15 cellular contexts compared by ENCODE assay signal in the genomic region with DNA sequence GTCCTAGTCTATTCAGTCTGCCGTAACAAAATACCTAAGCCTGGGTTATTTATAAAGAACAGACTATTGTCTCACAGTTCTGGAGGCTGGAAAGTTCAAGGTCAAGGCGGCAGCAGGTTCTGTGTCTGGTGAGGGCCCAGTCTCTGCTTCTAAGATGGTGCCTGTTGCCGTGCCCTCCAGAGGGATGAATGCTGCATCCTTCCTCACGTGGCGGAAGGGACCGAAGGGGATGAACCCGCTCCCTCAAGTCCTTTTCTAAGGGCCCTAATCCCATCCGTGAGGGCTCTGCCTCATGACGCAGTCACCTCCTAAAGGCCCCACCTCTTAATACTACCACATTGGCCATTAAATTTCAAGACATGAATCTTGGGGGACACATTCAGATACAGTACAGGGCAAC.
A peak's percentile ranks its signal among the peaks of the same experiment; 100 is the strongest.
DNase-seq lines count a peak whose midpoint lies in the region; ATAC-seq and TF ChIP-seq lines count a peak whose summit lies in the region.
"Had no signal": no experiment of that assay in that cellular context is flagged by ENCODE, and none has a peak within 500 bp of the region (broad histone marks: within the 10 kb centered on the region; RNA-seq: fewer than 3 reads in every experiment).

No MANE protein-coding gene starts in this region.

- H3K27me3 ChIP-seq in BLaER1 (no peaks in the 10 kb centered on the region), RWPE2 (ENCODE audit: insufficient read depth, poor library complexity, severe bottlenecking) (no peaks in the 10 kb centered on the region), spleen (replicated peaks in 1 of 7) (peaks cover 0 to 9% (median 0%) of the 10 kb centered on the region in 7 donors)
- H3K27me3 ChIP-seq: BE2C had no signal

- TF ChIP-seq CTCF in RWPE2 (IDR thresholded peaks at IDR 0.05; ENCODE audit: poor library complexity, severe bottlenecking) (no peak), neural crest cell (conservative IDR thresholded peaks at IDR 0.05) (no peak), spleen (IDR thresholded peaks at IDR 0.05 in 8 of 11, conservative IDR thresholded peaks at IDR 0.05 in 3 of 11) (no peak)

- POLR2A ChIA-PET in activated CD4-positive, alpha-beta T cell treated with anti-CD3 and anti-CD28 coated beads, Interleukin-2, amount 10 ng/mL, durations not matched to agents 7 days and 5 days (lab: Charles Lee) = no interaction called here

- CTCF ChIA-PET in activated CD4-positive, alpha-beta T cell treated with anti-CD3 and anti-CD28 coated beads, Interleukin-2, amount 10 ng/mL, durations not matched to agents 7 days and 5 days (lab: Charles Lee) = no interaction called here

- ATAC-seq in RWPE2 (ENCODE audit: low read depth) = no peak

- H3K36me3 ChIP-seq in BLaER1 (no peaks in the 10 kb centered on the region), RWPE2 (ENCODE audit: low read depth) (no peaks in the 10 kb centered on the region), spleen (no peaks in the 10 kb centered on the region)
- H3K36me3 ChIP-seq: BE2C had no signal

- H3K4me2 ChIP-seq in BLaER1 = no peak overlapping the region

- no peaks in the 10 kb centered on the region for H3K36me3 Mint-ChIP-seq in neural crest cell (ENCODE audit: low read depth)
- H3K36me3 Mint-ChIP-seq in activated CD4-positive, alpha-beta T cell treated with anti-CD3 and anti-CD28 coated beads, Interleukin-2, amount 10 ng/mL, durations not matched to agents 7 days and 5 days (ENCODE audit: low read depth) = peaks cover 3% of the 10 kb centered on the region
- H3K36me3 Mint-ChIP-seq: IgD-negative memory B cell had no signal

- H3K27ac Mint-ChIP-seq in neural crest cell (ENCODE audit: unreplicated experiment) = peak overlapping the region; percentile 23
- no peak overlapping the region for H3K27ac Mint-ChIP-seq in activated CD4-positive, alpha-beta T cell treated with anti-CD3 and anti-CD28 coated beads, Interleukin-2, amount 10 ng/mL, durations not matched to agents 7 days and 5 days
- H3K27ac Mint-ChIP-seq: CD4-positive, alpha-beta T cell; IgD-negative memory B cell had no signal

- no peaks in the 10 kb centered on the region for H4K20me1 ChIP-seq in BLaER1

- H3K4me1 Mint-ChIP-seq in neural crest cell = peaks cover 63% of the 10 kb centered on the region
- peaks cover 27% of the 10 kb centered on the region for H3K4me1 Mint-ChIP-seq in activated CD4-positive, alpha-beta T cell treated with anti-CD3 and anti-CD28 coated beads, Interleukin-2, amount 10 ng/mL, durations not matched to agents 7 days and 5 days

- intact Hi-C loops in spleen (cut with DNase I; ENCODE audit: low total_unique reads) = no loop called here

- WGBS in spleen, 5 donors = 93 to 98% (median 97%) methylated on average over 6 to 9 of the region's 9 CpGs

- H3K4me3 ChIP-seq in BLaER1 (no peak overlapping the region), RWPE2 (ENCODE audit: severe bottlenecking) (no peak overlapping the region), spleen (no peak overlapping the region)

- peak overlapping the region; percentile 44; the same call in 1 of the 2 replicates for H3K27ac ChIP-seq in BLaER1
- H3K27ac ChIP-seq in RWPE2 (ENCODE audit: poor library complexity, severe bottlenecking) = no peak overlapping the region
- H3K27ac ChIP-seq in spleen = no peak overlapping the region
- H3K27ac ChIP-seq: C4-2B had no signal

- no peaks in the 10 kb centered on the region for H3K9me3 ChIP-seq in BLaER1
- no peaks in the 10 kb centered on the region for H3K9me3 ChIP-seq in RWPE2 (ENCODE audit: severe bottlenecking)
- H3K9me3 ChIP-seq in spleen = no peaks in the 10 kb centered on the region
- H3K9me3 ChIP-seq: BE2C had no signal

- TF ChIP-seq POLR2A in spleen (IDR thresholded peaks at IDR 0.05) = no peak

- H3K4me1 ChIP-seq in BLaER1 (peaks cover 86% of the 10 kb centered on the region), RWPE2 (ENCODE audit: insufficient read depth, poor library complexity, severe bottlenecking) (peaks cover 1% of the 10 kb centered on the region), spleen (peaks cover 5 to 42% (median 34%) of the 10 kb centered on the region in 6 donors)

- H3K27me3 Mint-ChIP-seq in neural crest cell (ENCODE audit: low read depth) = peaks cover 3% of the 10 kb centered on the region
- no peaks in the 10 kb centered on the region for H3K27me3 Mint-ChIP-seq in activated CD4-positive, alpha-beta T cell treated with anti-CD3 and anti-CD28 coated beads, Interleukin-2, amount 10 ng/mL, durations not matched to agents 7 days and 5 days
- H3K27me3 Mint-ChIP-seq: CD4-positive, alpha-beta T cell had no signal

- H3K4me3 Mint-ChIP-seq in neural crest cell = no peak overlapping the region
- no peak overlapping the region for H3K4me3 Mint-ChIP-seq in activated CD4-positive, alpha-beta T cell treated with anti-CD3 and anti-CD28 coated beads, Interleukin-2, amount 10 ng/mL, durations not matched to agents 7 days and 5 days
- H3K4me3 Mint-ChIP-seq: CD4-positive, alpha-beta T cell; H9; IgD-negative memory B cell had no signal

- DNase-seq in RWPE2 (ENCODE audit: low spot score) = peak; percentile 55
- DNase-seq in neural crest cell (ENCODE audit: low read depth, low spot score) = no peak
- peak; percentile 51 for DNase-seq in spleen
- no peak for DNase-seq in activated CD4-positive, alpha-beta T cell treated with anti-CD3 and anti-CD28 coated beads, Interleukin-2, amount 10 ng/mL, durations not matched to agents 7 days and 5 days
- DNase-seq in stimulated activated CD4-positive, alpha-beta T cell treated with anti-CD3 and anti-CD28 coated beads, Interleukin-4, amount 100 ng/mL, for 1 hour = no peak
- DNase-seq: BE2C; CD4-positive, alpha-beta T cell; DMS153; DMS79; GDM1; GOT3 had no signal

- H3K9me3 Mint-ChIP-seq in neural crest cell = no peaks in the 10 kb centered on the region
- H3K9me3 Mint-ChIP-seq in activated CD4-positive, alpha-beta T cell treated with anti-CD3 and anti-CD28 coated beads, Interleukin-2, amount 10 ng/mL, durations not matched to agents 7 days and 5 days = no peaks in the 10 kb centered on the region
- H3K9me3 Mint-ChIP-seq: CD4-positive, alpha-beta T cell; H9; IgD-negative memory B cell had no signal

- H3K9ac ChIP-seq in BLaER1 = no peak overlapping the region

Comparison
In these comparisons a context has a peak if more than half of its experiments do, and no peak if none do; other contexts are left out.
1. DNase-seq: peak in RWPE2 (single experiment) and spleen (single experiment); none in neural crest cell (single experiment), activated CD4-positive, alpha-beta T cell treated with anti-CD3 and anti-CD28 coated beads, Interleukin-2, amount 10 ng/mL, durations not matched to agents 7 days and 5 days (single experiment) and stimulated activated CD4-positive, alpha-beta T cell treated with anti-CD3 and anti-CD28 coated beads, Interleukin-4, amount 100 ng/mL, for 1 hour (single experiment).